In the genomic region with DNA sequence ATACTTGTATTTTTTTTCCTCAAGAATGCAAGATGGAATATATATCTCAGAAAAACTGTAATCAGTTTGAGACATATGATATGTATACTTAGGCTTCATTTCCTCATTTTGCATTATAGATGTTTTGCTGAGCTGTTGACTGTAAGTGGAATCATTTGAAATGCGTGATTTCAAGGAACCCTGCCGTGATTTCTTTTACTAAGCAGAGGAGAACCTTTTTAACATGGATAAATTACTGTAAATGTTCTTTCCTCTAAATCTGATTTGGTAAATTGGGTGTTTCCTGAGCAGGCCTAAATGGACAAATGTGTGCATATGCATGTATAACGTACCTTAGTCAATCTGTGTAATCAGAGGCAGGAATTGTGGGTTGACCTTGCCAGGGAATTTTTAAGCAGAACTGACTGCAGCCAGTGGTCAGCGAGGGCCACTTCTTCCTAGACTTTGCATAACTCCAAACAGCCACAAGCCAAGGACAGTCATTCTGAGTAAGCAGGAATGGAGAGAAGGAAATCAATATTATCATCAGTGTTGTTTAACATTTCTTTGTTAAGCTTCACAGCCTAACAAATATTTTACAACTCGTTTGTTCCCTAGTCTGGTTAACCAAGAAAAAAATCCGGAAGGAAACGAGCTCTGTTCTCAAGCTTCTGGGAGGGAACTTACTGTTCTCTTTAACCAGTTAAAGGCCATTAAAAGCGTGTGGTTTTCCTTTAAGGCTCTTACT, we compare ENCODE assay signal across 14 cellular contexts.
A peak's percentile ranks its signal among the peaks of the same experiment; 100 is the strongest.
DNase-seq lines count a peak whose midpoint lies in the region; ATAC-seq lines count a peak whose summit lies in the region.
"Had no signal": no experiment of that assay in that cellular context is flagged by ENCODE, and none has a peak within 500 bp of the region (broad histone marks: within the 10 kb centered on the region; RNA-seq: fewer than 3 reads in every experiment).

No MANE protein-coding gene starts in this region.

- no peak overlapping the region for H3K4me3 ChIP-seq in BLaER1
- H3K4me3 ChIP-seq: vagina had no signal

- H3K36me3 ChIP-seq in BLaER1, result no peaks in the 10 kb centered on the region
- H3K36me3 ChIP-seq: vagina had no signal

- H3K4me1 ChIP-seq in BLaER1, result peaks cover 5% of the 10 kb centered on the region; the same call in 1 of the 2 replicates
- H3K4me1 ChIP-seq: vagina had no signal

- in situ Hi-C loops in KBM-7 (cut with MboI; ENCODE audit: low pct_unique_long_range_greater_than_20kb, low sequenced_read_pairs), result loop anchor here (25.0 kb wide), 1 partner anchor 714 kb away; the partner anchor contains the start of genes EVX2, HOXD12 and HOXD13

- no peak overlapping the region for H3K9ac ChIP-seq in BLaER1

- ATAC-seq in GM21367 (IDR thresholded peaks at IDR 0.05; ENCODE audit: unreplicated experiment), result no peak
- ATAC-seq in HG03378 (IDR thresholded peaks at IDR 0.05; ENCODE audit: unreplicated experiment), result no peak
- ATAC-seq in GM21576 (IDR thresholded peaks at IDR 0.05; ENCODE audit: unreplicated experiment), result no peak
- ATAC-seq: activated T-cell treated with anti-CD3 and anti-CD28 coated beads, Interleukin-2, amount 50 U/mL, for 4 hours; esophagus mucosa; naive thymus-derived CD8-positive, alpha-beta T cell had no signal

- peak overlapping the region; percentile 29 for H3K4me2 ChIP-seq in BLaER1

- no peaks in the 10 kb centered on the region for H3K9me3 ChIP-seq in BLaER1
- H3K9me3 ChIP-seq: vagina had no signal

- H3K27ac ChIP-seq in BLaER1, result no peak overlapping the region
- H3K27ac ChIP-seq: vagina had no signal

- DNase-seq in KBM-7, result peak; percentile 32
- peak; percentile 59 for DNase-seq in astrocyte of the hippocampus (ENCODE audit: low read depth, low spot score)
- peak; percentile 25 for DNase-seq in myocyte (ENCODE audit: low read depth)
- no peak for DNase-seq in GOT3 (lab: John Stamatoyannopoulos, UW)
- DNase-seq: activated T-cell treated with anti-CD3 and anti-CD28 coated beads, Interleukin-2, amount 50 U/mL, for 4 hours; H7; naive thymus-derived CD8-positive, alpha-beta T cell; NCI-H345 had no signal

- H3K27me3 ChIP-seq in BLaER1, result no peaks in the 10 kb centered on the region
- H3K27me3 ChIP-seq: vagina had no signal

- H4K20me1 ChIP-seq in BLaER1, result no peaks in the 10 kb centered on the region
